ENCODE assay signal across 8 cellular contexts in the genomic region with DNA sequence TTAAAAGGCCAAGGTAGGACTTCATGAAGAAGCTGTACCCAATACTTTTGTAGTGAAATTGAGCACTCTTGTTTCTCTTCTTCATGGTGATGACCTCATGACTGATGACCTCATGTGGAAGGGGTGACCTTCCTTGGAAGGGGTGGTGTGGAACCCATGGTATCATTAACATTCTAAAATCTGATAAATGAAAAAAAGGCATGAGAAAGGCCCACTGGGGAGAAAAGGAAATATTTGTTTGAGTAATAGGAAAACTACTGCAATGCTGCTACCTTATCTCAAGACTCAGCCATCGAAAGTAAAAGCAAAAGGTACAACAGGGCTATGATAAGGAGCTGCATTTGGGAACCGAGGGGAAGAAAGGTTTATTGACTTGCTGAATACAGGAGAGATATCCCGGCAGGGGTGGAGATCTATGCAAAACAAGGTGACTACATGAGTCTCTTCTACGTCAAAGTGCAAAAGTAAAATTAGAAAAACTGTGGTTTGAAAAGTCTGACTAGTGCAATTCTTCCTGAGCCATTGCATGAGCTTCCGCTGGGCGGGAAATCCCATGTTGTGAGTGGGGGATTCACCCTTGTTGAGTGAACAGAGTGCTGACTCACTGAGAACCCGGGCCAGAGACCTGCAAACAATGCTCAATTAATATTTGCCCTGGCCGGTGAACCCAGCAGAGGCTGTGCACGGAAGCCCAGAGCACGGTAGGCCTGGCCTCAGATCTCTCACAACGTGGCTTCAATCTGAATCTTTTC.
DNase-seq lines count a peak whose midpoint lies in the region; ATAC-seq and TF ChIP-seq lines count a peak whose summit lies in the region.

No MANE protein-coding gene starts in this region.

- H3K4me3 Mint-ChIP-seq in activated naive CD4-positive, alpha-beta T cell treated with anti-CD3 and anti-CD28 coated beads, Interleukin-2, amount 10 ng/mL, durations not matched to agents 7 days and 5 days: peak overlapping the region; percentile 25
- peak overlapping the region; percentile 25 to 84 (median 59) for H3K4me3 Mint-ChIP-seq in immature natural killer cell

- H3K27ac Mint-ChIP-seq in activated naive CD4-positive, alpha-beta T cell treated with anti-CD3 and anti-CD28 coated beads, Interleukin-2, amount 10 ng/mL, durations not matched to agents 7 days and 5 days: peak overlapping the region; percentile 88
- H3K27ac Mint-ChIP-seq in immature natural killer cell: peak overlapping the region; percentile 12 to 66 (median 44)

- H3K4me1 Mint-ChIP-seq in activated naive CD4-positive, alpha-beta T cell treated with anti-CD3 and anti-CD28 coated beads, Interleukin-2, amount 10 ng/mL, durations not matched to agents 7 days and 5 days: peaks cover 24% of the 10 kb centered on the region
- H3K4me1 Mint-ChIP-seq in immature natural killer cell: peaks cover 6 to 13% of the 10 kb centered on the region in 2 donors

- H3K9me3 Mint-ChIP-seq in activated naive CD4-positive, alpha-beta T cell treated with anti-CD3 and anti-CD28 coated beads, Interleukin-2, amount 10 ng/mL, durations not matched to agents 7 days and 5 days: no peaks in the 10 kb centered on the region
- H3K9me3 Mint-ChIP-seq in immature natural killer cell: peaks cover 0 to 4% (median 0%) of the 10 kb centered on the region in 6 donors

- CTCF ChIA-PET in activated naive CD4-positive, alpha-beta T cell treated with anti-CD3 and anti-CD28 coated beads, Interleukin-2, amount 10 ng/mL, durations not matched to agents 7 days and 5 days (lab: Charles Lee): interaction anchor here (1.4 to 2.1 kb wide), 2 partner anchors 45 to 136 kb away, joined by 4 to 9 read pairs; no protein-coding TSS in a partner anchor

- H3K27me3 Mint-ChIP-seq in activated naive CD4-positive, alpha-beta T cell treated with anti-CD3 and anti-CD28 coated beads, Interleukin-2, amount 10 ng/mL, durations not matched to agents 7 days and 5 days: no peaks in the 10 kb centered on the region
- H3K27me3 Mint-ChIP-seq in immature natural killer cell (ENCODE audit: low read depth in 3 of 3): peaks cover 0 to 2% (median 2%) of the 10 kb centered on the region in 3 donors

- peak; percentile 47 for DNase-seq in activated naive CD4-positive, alpha-beta T cell treated with anti-CD3 and anti-CD28 coated beads, Interleukin-2, amount 10 ng/mL, durations not matched to agents 7 days and 5 days
- DNase-seq in immature natural killer cell (peak in 2 of 3 donors; percentile 13 to 19), NCI-H524 (lab: John Stamatoyannopoulos, UW) (no peak), DMS 273 (lab: John Stamatoyannopoulos, UW; ENCODE audit: unreplicated experiment) (no peak)
- DNase-seq in stimulated activated CD4-positive, alpha-beta T cell treated with anti-CD3 and anti-CD28 coated beads, Interleukin-1b, Interleukin-23, amount 100 ng/mL, for 48 hours: peak; percentile 87

- no peaks in the 10 kb centered on the region for H3K36me3 Mint-ChIP-seq in activated naive CD4-positive, alpha-beta T cell treated with anti-CD3 and anti-CD28 coated beads, Interleukin-2, amount 10 ng/mL, durations not matched to agents 7 days and 5 days
- no peaks in the 10 kb centered on the region for H3K36me3 Mint-ChIP-seq in immature natural killer cell

- ATAC-seq in GM18861 (IDR thresholded peaks at IDR 0.05; ENCODE audit: unreplicated experiment): peak; percentile 88
- peak; percentile 92 for ATAC-seq in HG02938 (IDR thresholded peaks at IDR 0.05; ENCODE audit: unreplicated experiment)

TF ChIP-seq in PFSK-1, 5 proteins besides CTCF, POLR2A, EP300 and RAD21:
- TF ChIP-seq, protein P1, sequence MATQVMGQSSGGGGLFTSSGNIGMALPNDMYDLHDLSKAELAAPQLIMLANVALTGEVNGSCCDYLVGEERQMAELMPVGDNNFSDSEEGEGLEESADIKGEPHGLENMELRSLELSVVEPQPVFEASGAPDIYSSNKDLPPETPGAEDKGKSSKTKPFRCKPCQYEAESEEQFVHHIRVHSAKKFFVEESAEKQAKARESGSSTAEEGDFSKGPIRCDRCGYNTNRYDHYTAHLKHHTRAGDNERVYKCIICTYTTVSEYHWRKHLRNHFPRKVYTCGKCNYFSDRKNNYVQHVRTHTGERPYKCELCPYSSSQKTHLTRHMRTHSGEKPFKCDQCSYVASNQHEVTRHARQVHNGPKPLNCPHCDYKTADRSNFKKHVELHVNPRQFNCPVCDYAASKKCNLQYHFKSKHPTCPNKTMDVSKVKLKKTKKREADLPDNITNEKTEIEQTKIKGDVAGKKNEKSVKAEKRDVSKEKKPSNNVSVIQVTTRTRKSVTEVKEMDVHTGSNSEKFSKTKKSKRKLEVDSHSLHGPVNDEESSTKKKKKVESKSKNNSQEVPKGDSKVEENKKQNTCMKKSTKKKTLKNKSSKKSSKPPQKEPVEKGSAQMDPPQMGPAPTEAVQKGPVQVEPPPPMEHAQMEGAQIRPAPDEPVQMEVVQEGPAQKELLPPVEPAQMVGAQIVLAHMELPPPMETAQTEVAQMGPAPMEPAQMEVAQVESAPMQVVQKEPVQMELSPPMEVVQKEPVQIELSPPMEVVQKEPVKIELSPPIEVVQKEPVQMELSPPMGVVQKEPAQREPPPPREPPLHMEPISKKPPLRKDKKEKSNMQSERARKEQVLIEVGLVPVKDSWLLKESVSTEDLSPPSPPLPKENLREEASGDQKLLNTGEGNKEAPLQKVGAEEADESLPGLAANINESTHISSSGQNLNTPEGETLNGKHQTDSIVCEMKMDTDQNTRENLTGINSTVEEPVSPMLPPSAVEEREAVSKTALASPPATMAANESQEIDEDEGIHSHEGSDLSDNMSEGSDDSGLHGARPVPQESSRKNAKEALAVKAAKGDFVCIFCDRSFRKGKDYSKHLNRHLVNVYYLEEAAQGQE (IDR thresholded peaks at IDR 0.05; ENCODE audit: insufficient read depth in 1 of 2, low read depth in 2 of 2, low read length in 2 of 2): no peak
- TF ChIP-seq TAF1 (IDR thresholded peaks at IDR 0.05; ENCODE audit: borderline replicate concordance, insufficient read depth, low read length) (0 out of 2 replicates have a peak, but pooled peaks have one; percentile 17), POLR2AphosphoS5 (IDR thresholded peaks at IDR 0.05; ENCODE audit: low read depth, low read length) (no peak)

Comparison
In these comparisons a context has a peak if more than half of its experiments do, and no peak if none do; other contexts are left out.
1. DNase-seq: peak in activated naive CD4-positive, alpha-beta T cell treated with anti-CD3 and anti-CD28 coated beads, Interleukin-2, amount 10 ng/mL, durations not matched to agents 7 days and 5 days (single experiment), immature natural killer cell (2 of 3) and stimulated activated CD4-positive, alpha-beta T cell treated with anti-CD3 and anti-CD28 coated beads, Interleukin-1b, Interleukin-23, amount 100 ng/mL, for 48 hours (single experiment); none in NCI-H524 (0 of 2) and DMS 273 (single experiment).